In genomic region chr6:42707595-42707994, GRCh38 we compare ENCODE assay signal across 20 cellular contexts. TPM values are rescaled to one million over a fixed set of nuclear protein-coding genes. Genes with fewer than 3 reads are reported as not detected.
A peak's percentile ranks its signal among the peaks of the same experiment; 100 is the strongest.
DNase-seq lines count a peak whose midpoint lies in the region; ATAC-seq, FAIRE-seq and TF ChIP-seq lines count a peak whose summit lies in the region.
"Had no signal": no experiment of that assay in that cellular context is flagged by ENCODE, and none has a peak within 500 bp of the region (broad histone marks: within the 10 kb centered on the region; RNA-seq: fewer than 3 reads in every experiment).

No MANE protein-coding gene starts in this region.

- H2AFZ ChIP-seq in K562 (ENCODE audit: low read depth, low read length): 0 out of 2 replicates have a peak overlapping the region, but pooled peaks have one; percentile 11
- H2AFZ ChIP-seq in neuronal stem cell (ENCODE audit: low read length): no peak overlapping the region
- H2AFZ ChIP-seq in OCI-LY7 (ENCODE audit: low read length): no peak overlapping the region

- no peak overlapping the region for H3K4ac ChIP-seq in neuronal stem cell (ENCODE audit: low read length)

- H3K23ac ChIP-seq in neuronal stem cell (ENCODE audit: low read depth, low read length, poor library complexity): no peak overlapping the region

- FAIRE-seq in K562 (lab: Jason Lieb, UNC): no peak
- FAIRE-seq: G401.6, GM12892, H54 had no signal

- no peaks in the 10 kb centered on the region; a peak in 1 of 5 replicates for H3K27me3 ChIP-seq in K562 (ENCODE audit: control insufficient read depth in 2 of 2, insufficient read depth in 2 of 2, low read length in 2 of 2)
- peaks cover 0 to 4% (median 0%) of the 10 kb centered on the region in 3 experiments for H3K27me3 ChIP-seq in neuronal stem cell (ENCODE audit: control insufficient read depth in 3 of 3, insufficient read depth in 3 of 3, low read depth in 1 of 3, low read length in 3 of 3)

- no peaks in the 10 kb centered on the region for H3K79me2 ChIP-seq in K562 (ENCODE audit: control insufficient read depth, insufficient read depth, low read length)
- no peaks in the 10 kb centered on the region for H3K79me2 ChIP-seq in OCI-LY7 (ENCODE audit: insufficient read depth, low read depth, low read length)

- H3K4me1 Mint-ChIP-seq in activated T-helper 17 cell treated with anti-CD3 and anti-CD28 coated beads, Interleukin-2, amount 50 U/mL, for 72 hours: no peaks in the 10 kb centered on the region
- peaks cover 2% of the 10 kb centered on the region for H3K4me1 Mint-ChIP-seq in CD14-positive monocyte
- H3K4me1 Mint-ChIP-seq: CD4-positive, CD25-positive, alpha-beta regulatory T cell had no signal

- TF ChIP-seq EP300 in K562 (IDR thresholded peaks at IDR 0.05; ENCODE audit: low read length): no peak

- H3K9me1 ChIP-seq in K562 (ENCODE audit: control insufficient read depth, insufficient read depth, low read length): no peaks in the 10 kb centered on the region

- H2BK5ac ChIP-seq in neuronal stem cell (ENCODE audit: low read length): no peak overlapping the region

- no peak overlapping the region for H3K4me3 ChIP-seq in K562
- no peak overlapping the region for H3K4me3 ChIP-seq in neuronal stem cell (ENCODE audit: low read length in 2 of 2)
- H3K4me3 ChIP-seq in OCI-LY7 (ENCODE audit: low read depth, low read length, poor library complexity, severe bottlenecking): no peak overlapping the region
- H3K4me3 ChIP-seq: HAP-1 had no signal

- H3K9ac ChIP-seq in K562 (ENCODE audit: insufficient read depth in 1 of 2, low read depth in 2 of 2, low read length in 2 of 2) (no peak overlapping the region), neuronal stem cell (ENCODE audit: low read depth, low read length, poor library complexity) (no peak overlapping the region)

- BruUV-seq in K562 (replicated peaks; lab: Mats Ljungman, UMichigan) (no TSS peak), OCI-LY7 (replicated peaks; lab: Mats Ljungman, UMichigan) (no TSS peak)

- H3K4me2 ChIP-seq in K562 (ENCODE audit: insufficient read depth, low read length) (no peak overlapping the region), neuronal stem cell (ENCODE audit: insufficient read depth, low read length, poor library complexity, severe bottlenecking) (no peak overlapping the region), OCI-LY7 (ENCODE audit: low read length) (no peak overlapping the region)

- H3K9me3 ChIP-seq in K562 (replicated peaks; ENCODE audit: control insufficient read depth, insufficient read depth, low read depth, low read length) (peaks cover 8% of the 10 kb centered on the region), neuronal stem cell (replicated peaks in 1 of 2; ENCODE audit: control insufficient read depth in 2 of 2, insufficient read depth in 1 of 2, low read depth in 1 of 2, low read length in 2 of 2) (peaks cover 9 to 11% of the 10 kb centered on the region in 2 donors), OCI-LY7 (ENCODE audit: low read length) (no peaks in the 10 kb centered on the region)
- H3K9me3 ChIP-seq: Caco-2 had no signal

- intact Hi-C loops in K562 (cut with micrococcal nuclease) (no loop called here), OCI-LY7 (cut with micrococcal nuclease; ENCODE audit: unreplicated experiment) (no loop called here), CD14-positive monocyte (cut with micrococcal nuclease) (no loop called here)

- H3K4me1 ChIP-seq in K562 (replicated peaks in 1 of 2; ENCODE audit: control insufficient read depth in 2 of 2, insufficient read depth in 2 of 2, low read length in 2 of 2) (peaks cover 7 to 13% of the 10 kb centered on the region in 2 experiments; a peak in 4 of 5 replicates), neuronal stem cell (ENCODE audit: control insufficient read depth in 2 of 2, insufficient read depth in 1 of 2, low read depth in 1 of 2, low read length in 2 of 2) (peaks cover 5 to 15% of the 10 kb centered on the region in 2 donors), OCI-LY7 (ENCODE audit: insufficient read depth, low read length, poor library complexity, severe bottlenecking) (no peaks in the 10 kb centered on the region)
- H3K4me1 ChIP-seq: Caco-2 had no signal

- peak overlapping the region; percentile 25 to 45 for H3K27ac Mint-ChIP-seq in activated naive CD4-positive, alpha-beta T cell treated with anti-CD3 and anti-CD28 coated beads, Interleukin-2, amount 50 U/mL, for 72 hours
- H3K27ac Mint-ChIP-seq in activated T-helper 17 cell treated with anti-CD3 and anti-CD28 coated beads, Interleukin-2, amount 50 U/mL, for 72 hours: no peak overlapping the region
- no peak overlapping the region for H3K27ac Mint-ChIP-seq in CD14-positive monocyte
- H3K27ac Mint-ChIP-seq: CD4-positive, CD25-positive, alpha-beta regulatory T cell; CD8-positive, alpha-beta T cell; HFFc6 had no signal

- no peak overlapping the region for H3K4me3 Mint-ChIP-seq in activated T-helper 17 cell treated with anti-CD3 and anti-CD28 coated beads, Interleukin-2, amount 50 U/mL, for 72 hours
- H3K4me3 Mint-ChIP-seq in CD14-positive monocyte: no peak overlapping the region
- H3K4me3 Mint-ChIP-seq: CD4-positive, CD25-positive, alpha-beta regulatory T cell; CD8-positive, alpha-beta T cell; HFFc6 had no signal

- H4K91ac ChIP-seq in neuronal stem cell (ENCODE audit: low read depth, low read length, poor library complexity): no peak overlapping the region

- peaks cover 5 to 11% of the 10 kb centered on the region in 2 donors for H3K36me3 Mint-ChIP-seq in activated naive CD4-positive, alpha-beta T cell treated with anti-CD3 and anti-CD28 coated beads, Interleukin-2, amount 50 U/mL, for 72 hours
- H3K36me3 Mint-ChIP-seq in activated T-helper 17 cell treated with anti-CD3 and anti-CD28 coated beads, Interleukin-2, amount 50 U/mL, for 72 hours (ENCODE audit: low read depth): no peaks in the 10 kb centered on the region
- H3K36me3 Mint-ChIP-seq in CD14-positive monocyte: no peaks in the 10 kb centered on the region
- H3K36me3 Mint-ChIP-seq: CD4-positive, CD25-positive, alpha-beta regulatory T cell; CD8-positive, alpha-beta T cell had no signal

- peak overlapping the region; percentile 92 for H2AK5ac ChIP-seq in neuronal stem cell (ENCODE audit: low read depth, low read length)

- TF ChIP-seq RAD21 in K562 (CRISPR knock-in tag; conservative IDR thresholded peaks at IDR 0.05 in 1 of 2, IDR thresholded peaks at IDR 0.05 in 1 of 2): no peak

- POLR2A ChIA-PET in K562 (lab: Yijun Ruan, JAX): interaction anchor here (1.2 to 1.5 kb wide), 2 partner anchors 10 to 11 kb away, joined by 4 to 5 read pairs; no protein-coding TSS in a partner anchor
- POLR2A ChIA-PET in OCI-LY7 (lab: Charles Lee): interaction anchor here (0.9 kb wide), 1 partner anchor 11 kb away, joined by 3 read pairs; no protein-coding TSS in a partner anchor

- H3K14ac ChIP-seq in neuronal stem cell (ENCODE audit: low read length): no peak overlapping the region

- no peaks in the 10 kb centered on the region for H3K79me1 ChIP-seq in neuronal stem cell (ENCODE audit: low read depth, low read length)

- no peak overlapping the region for H2BK12ac ChIP-seq in neuronal stem cell (ENCODE audit: low read length)

- TF ChIP-seq POLR2A in K562 (conservative IDR thresholded peaks at IDR 0.05): no peak

- WGBS in K562 (ENCODE audit: insufficient coverage, low coverage, missing lambda C conversion rate): 34% methylated on average over 7 of the region's 7 CpGs
- no CpG with 5 or more reads among the region's 7 CpGs for WGBS in neuronal stem cell (ENCODE audit: extremely low coverage in 2 of 2, insufficient read length in 2 of 2, insufficient replicate concordance in 1 of 2), 2 donors

- TF ChIP-seq CTCF in K562 (IDR thresholded peaks at IDR 0.05 in 2 of 3, conservative IDR thresholded peaks at IDR 0.05 in 1 of 3; ENCODE audit: insufficient read depth in 2 of 3, low read depth in 1 of 3, low read length in 3 of 3): no peak
- TF ChIP-seq CTCF in OCI-LY7 (conservative IDR thresholded peaks at IDR 0.05; ENCODE audit: low read length): no peak
- no peak for TF ChIP-seq CTCF in CD14-positive monocyte (IDR thresholded peaks at IDR 0.05)

- H2BK15ac ChIP-seq in neuronal stem cell (ENCODE audit: low read length): peak overlapping the region; percentile 94

- H3K9me3 Mint-ChIP-seq in activated naive CD4-positive, alpha-beta T cell treated with anti-CD3 and anti-CD28 coated beads, Interleukin-2, amount 50 U/mL, for 72 hours: peaks cover 3 to 13% of the 10 kb centered on the region in 2 donors
- H3K9me3 Mint-ChIP-seq in activated T-helper 17 cell treated with anti-CD3 and anti-CD28 coated beads, Interleukin-2, amount 50 U/mL, for 72 hours: peaks cover 6% of the 10 kb centered on the region
- peaks cover 6 to 13% (median 7%) of the 10 kb centered on the region in 7 donors for H3K9me3 Mint-ChIP-seq in CD14-positive monocyte
- H3K9me3 Mint-ChIP-seq: CD8-positive, alpha-beta T cell had no signal

- H3K36me3 ChIP-seq in K562 (ENCODE audit: control insufficient read depth, insufficient read depth, low read length): no peaks in the 10 kb centered on the region
- H3K36me3 ChIP-seq in neuronal stem cell (replicated peaks in 1 of 2; ENCODE audit: control insufficient read depth in 2 of 2, insufficient read depth in 2 of 2, low read length in 2 of 2): no peaks in the 10 kb centered on the region
- H3K36me3 ChIP-seq in OCI-LY7 (ENCODE audit: insufficient read depth, low read length): no peaks in the 10 kb centered on the region
- H3K36me3 ChIP-seq: HAP-1 had no signal

- no peak overlapping the region for H2BK120ac ChIP-seq in neuronal stem cell (ENCODE audit: low read depth, low read length)

- H3K27ac ChIP-seq in K562 (ENCODE audit: extremely low read depth, low read depth, low read length) (no peak overlapping the region), neuronal stem cell (replicated peaks; ENCODE audit: low read length) (no peak overlapping the region), OCI-LY7 (ENCODE audit: low read depth, low read length, poor library complexity, severe bottlenecking) (no peak overlapping the region)

- no peak overlapping the region for H4K8ac ChIP-seq in neuronal stem cell (ENCODE audit: low read depth, low read length)

- ATAC-seq in activated naive CD4-positive, alpha-beta T cell treated with anti-CD3 and anti-CD28 coated beads, Interleukin-2, amount 50 U/mL, for 72 hours: peak in 1 of 2 donors; percentile 22
- peak; percentile 63 for ATAC-seq in activated T-helper 17 cell treated with anti-CD3 and anti-CD28 coated beads, Interleukin-2, amount 50 U/mL, for 72 hours (replicated peaks)
- no peak for ATAC-seq in K562
- ATAC-seq: CD8-positive, alpha-beta T cell had no signal

- DNase-seq in activated naive CD4-positive, alpha-beta T cell treated with anti-CD3 and anti-CD28 coated beads, Interleukin-2, amount 50 U/mL, for 72 hours (ENCODE audit: low spot score in 2 of 2): no peak
- DNase-seq in activated naive CD4-positive, alpha-beta T cell (lab: John Stamatoyannopoulos, UW): no peak
- DNase-seq in K562 (ENCODE audit: extremely low read depth in 1 of 4, low spot score in 3 of 4): no peak
- no peak for DNase-seq in neuronal stem cell (ENCODE audit: low spot score)
- DNase-seq in OCI-LY7 (ENCODE audit: low spot score): no peak
- DNase-seq in CD14-positive monocyte (ENCODE audit: low spot score): no peak
- DNase-seq: C1 segment of cervical spinal cord; Caco-2; CD4-positive, CD25-positive, alpha-beta regulatory T cell; CD8-positive, alpha-beta T cell; DMS153; DND-41; GOT3; HFFc6 had no signal

- in situ Hi-C loops in K562 (cut with MboI): no loop called here

- H3K27me3 Mint-ChIP-seq in activated T-helper 17 cell treated with anti-CD3 and anti-CD28 coated beads, Interleukin-2, amount 50 U/mL, for 72 hours: no peaks in the 10 kb centered on the region
- peaks cover 2 to 6% (median 6%) of the 10 kb centered on the region in 3 donors for H3K27me3 Mint-ChIP-seq in CD14-positive monocyte (ENCODE audit: low read depth in 3 of 3)
- H3K27me3 Mint-ChIP-seq: CD4-positive, CD25-positive, alpha-beta regulatory T cell had no signal

- no peaks in the 10 kb centered on the region for H4K20me1 ChIP-seq in K562 (replicated peaks; ENCODE audit: control insufficient read depth, insufficient read depth, low read length)
- no peaks in the 10 kb centered on the region for H4K20me1 ChIP-seq in OCI-LY7 (ENCODE audit: insufficient read depth, low read length)

- H3K18ac ChIP-seq in neuronal stem cell (ENCODE audit: low read length): no peak overlapping the region

- no peaks in the 10 kb centered on the region for H3K9me2 ChIP-seq in OCI-LY7 (ENCODE audit: insufficient read depth, low read length)

- CTCF ChIA-PET in K562 (lab: Yijun Ruan, JAX; ENCODE audit: low intra/inter-chr PET ratio) (no interaction called here), OCI-LY7 (lab: Charles Lee; ENCODE audit: unreplicated experiment) (no interaction called here)

RNA-seq across cellular contexts. Expression of gene PRPH2, which starts 14.8 kb away (rescaled TPM):
- total RNA-seq in activated naive CD4-positive, alpha-beta T cell treated with anti-CD3 and anti-CD28 coated beads, Interleukin-2, amount 50 U/mL, for 72 hours: not detected
- total RNA-seq in activated T-helper 17 cell treated with anti-CD3 and anti-CD28 coated beads, Interleukin-2, amount 50 U/mL, for 72 hours: not detected
- total RNA-seq in K562 (2011; cell fraction: chromatin; rRNA removed; ENCODE audit: low replicate concordance): not detected in 2 replicates
- 0.33 TPM in 1 of 2 replicates, not detected in the other for total RNA-seq in K562 (2011; cell fraction: nucleolus; rRNA removed)
- total RNA-seq in K562 (2011; cell fraction: nucleoplasm; rRNA removed): not detected in 2 replicates
- total RNA-seq in K562 (2014; rRNA removed) (0.04 TPM in 1 of 2 replicates, not detected in the other), K562 (2014; rRNA removed; fragmentation: Illumina TruSeq; extraction: Trizol) (not detected in 2 replicates), K562 (2015; rRNA removed; fragmentation: Illumina TruSeq; extraction: Trizol) (0.04 TPM in 1 of 2 replicates, not detected in the other), K562 (2021) (0.09 TPM in 1 of 2 replicates, not detected in the other), OCI-LY7 (2022) (not detected in 2 replicates)
- polyA plus RNA-seq in K562 (2011; rRNA removed) (0.03 and 0.04 TPM in 2 replicates), K562 (2014; fragmentation: Illumina TruSeq; extraction: Trizol) (0.03 and 0.10 TPM in 2 replicates), K562 (2014; fragmentation: Nextera tagmentation; extraction: Ambion mirVana) (under 1 TPM; 0.03 to 0.11 TPM), K562 (2014; rRNA removed) (0.26 TPM in 1 of 2 replicates, not detected in the other), CD14-positive monocyte (not detected)
- 0.03 and 0.04 TPM in 2 replicates for polyA plus RNA-seq in K562 (2011; cell fraction: cytosol; rRNA removed)
- polyA plus RNA-seq in K562 (2011; cell fraction: nucleus; rRNA removed): not detected in 2 replicates
- 0.08 and 0.11 TPM in 2 replicates for polyA plus RNA-seq in K562 (2012)
- 0.06 TPM in 1 of 2 replicates, not detected in the other for polyA minus RNA-seq in K562 (2011; rRNA and poly(A)+ RNA removed)
- not detected in 2 replicates for polyA minus RNA-seq in K562 (2011; cell fraction: cytosol; rRNA and poly(A)+ RNA removed)
- 0.11 TPM in 1 of 2 replicates, not detected in the other for polyA minus RNA-seq in K562 (2011; cell fraction: nucleus; rRNA and poly(A)+ RNA removed)
- polyA plus RNA-seq in neuronal stem cell (2013, experiment 1 of 2): 0.10 TPM
- polyA plus RNA-seq in neuronal stem cell (2013, experiment 2 of 2): 0.11 TPM
- total RNA-seq in OCI-LY7 (2014; rRNA removed; shearing (Covaris generic)): not detected in 2 replicates
- total RNA-seq: A172; Caco-2; CD4-positive, CD25-positive, alpha-beta regulatory T cell; CD8-positive, alpha-beta T cell had no signal

RNA-seq across cellular contexts. Expression of gene TBCC, which starts 38.3 kb away (rescaled TPM):
- total RNA-seq in activated naive CD4-positive, alpha-beta T cell treated with anti-CD3 and anti-CD28 coated beads, Interleukin-2, amount 50 U/mL, for 72 hours: 10 to 100 TPM; 14.2 to 19.5 TPM
- total RNA-seq in activated T-helper 17 cell treated with anti-CD3 and anti-CD28 coated beads, Interleukin-2, amount 50 U/mL, for 72 hours: 10 to 100 TPM; 16.6 to 17.7 TPM
- total RNA-seq in K562 (2011; cell fraction: chromatin; rRNA removed; ENCODE audit: low replicate concordance): 19.4 and 28.3 TPM in 2 replicates
- 29.3 and 40.5 TPM in 2 replicates for total RNA-seq in K562 (2011; cell fraction: nucleolus; rRNA removed)
- total RNA-seq in K562 (2011; cell fraction: nucleoplasm; rRNA removed): 32.5 and 32.9 TPM in 2 replicates
- 34.1 and 55.1 TPM in 2 replicates for total RNA-seq in K562 (2014; rRNA removed)
- 16.1 and 20.9 TPM in 2 replicates for total RNA-seq in K562 (2014; rRNA removed; fragmentation: Illumina TruSeq; extraction: Trizol)
- 31.3 and 31.9 TPM in 2 replicates for total RNA-seq in K562 (2015; rRNA removed; fragmentation: Illumina TruSeq; extraction: Trizol)
- 27.8 and 28.7 TPM in 2 replicates for total RNA-seq in K562 (2021)
- polyA plus RNA-seq in K562 (2011; rRNA removed): 16.5 and 19.5 TPM in 2 replicates
- 20.2 and 26.4 TPM in 2 replicates for polyA plus RNA-seq in K562 (2011; cell fraction: cytosol; rRNA removed)
- polyA plus RNA-seq in K562 (2011; cell fraction: nucleus; rRNA removed): 28.2 and 28.3 TPM in 2 replicates
- polyA plus RNA-seq in K562 (2012): 24.3 and 30.8 TPM in 2 replicates
- polyA plus RNA-seq in K562 (2014; fragmentation: Illumina TruSeq; extraction: Trizol): 23.3 and 24.8 TPM in 2 replicates
- 1 to 10 TPM; 2.8 to 5.0 TPM for polyA plus RNA-seq in K562 (2014; fragmentation: Nextera tagmentation; extraction: Ambion mirVana)
- 28.9 and 29.5 TPM in 2 replicates for polyA plus RNA-seq in K562 (2014; rRNA removed)
- polyA minus RNA-seq in K562 (2011; rRNA and poly(A)+ RNA removed): 5.2 and 6.0 TPM in 2 replicates
- polyA minus RNA-seq in K562 (2011; cell fraction: cytosol; rRNA and poly(A)+ RNA removed): 8.4 and 9.8 TPM in 2 replicates
- polyA minus RNA-seq in K562 (2011; cell fraction: nucleus; rRNA and poly(A)+ RNA removed): 8.9 and 15.4 TPM in 2 replicates
- polyA plus RNA-seq in neuronal stem cell (2013, experiment 1 of 2): 17.4 TPM
- polyA plus RNA-seq in neuronal stem cell (2013, experiment 2 of 2): 17.3 TPM
- 118 and 136 TPM in 2 replicates for total RNA-seq in OCI-LY7 (2014; rRNA removed; shearing (Covaris generic))
- 69.2 and 78.0 TPM in 2 replicates for total RNA-seq in OCI-LY7 (2022)
- 10 to 100 TPM; 30.7 to 31.3 TPM for polyA plus RNA-seq in CD14-positive monocyte

Comparison
In these comparisons a context has a peak if more than half of its experiments do, and no peak if none do; other contexts are left out.
1. H3K27ac Mint-ChIP-seq: peak in activated naive CD4-positive, alpha-beta T cell treated with anti-CD3 and anti-CD28 coated beads, Interleukin-2, amount 50 U/mL, for 72 hours (2 of 2); none in activated T-helper 17 cell treated with anti-CD3 and anti-CD28 coated beads, Interleukin-2, amount 50 U/mL, for 72 hours (single experiment) and CD14-positive monocyte (0 of 7).